ENCODE assay signal across 18 cellular contexts in the genomic region with DNA sequence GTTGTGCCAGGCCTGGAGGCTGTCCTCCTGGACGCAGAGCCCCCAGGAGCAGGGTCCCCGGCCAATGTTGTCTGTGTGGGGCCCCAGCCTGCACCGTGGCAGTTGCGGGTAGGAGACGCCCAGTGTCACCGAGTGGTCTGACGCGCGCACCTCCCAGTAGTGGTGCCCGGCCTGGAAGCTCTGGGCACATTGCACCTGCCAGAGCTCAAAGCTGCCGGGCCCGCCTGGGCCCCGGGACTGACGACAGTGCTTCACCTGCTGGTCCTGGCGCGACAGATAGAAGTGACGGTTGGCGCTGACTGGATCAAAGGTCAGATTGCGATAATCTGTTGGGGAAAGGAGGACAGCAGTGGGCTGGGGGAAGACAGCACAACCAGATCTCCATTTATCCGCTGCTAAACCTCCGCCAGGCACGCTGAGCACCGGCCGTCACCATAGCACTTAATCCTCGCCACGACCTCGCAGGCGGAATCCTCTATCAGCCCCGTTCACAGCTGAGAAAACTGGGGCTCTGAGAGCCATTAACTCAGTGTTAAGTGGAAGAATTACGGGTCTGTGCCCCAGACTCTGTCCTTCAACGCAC.
"Had no signal": no experiment of that assay in that cellular context is flagged by ENCODE, and none has a peak within 500 bp of the region (broad histone marks: within the 10 kb centered on the region; RNA-seq: fewer than 3 reads in every experiment).

No MANE protein-coding gene starts in this region.

- H3K4me1 ChIP-seq: foreskin keratinocyte had no signal

- DNase-seq: activated CD4-positive, alpha-beta memory T cell treated with anti-CD3 and anti-CD28 coated beads for 36 hours; activated CD4-positive, alpha-beta T cell treated with anti-CD3 and anti-CD28 coated beads for 48 hours; activated gamma-delta T cell; activated naive CD4-positive, alpha-beta T cell treated with anti-CD3 and anti-CD28 coated beads, Interleukin-2, amount 50 U/mL, for 16 hours; activated naive CD8-positive, alpha-beta T cell treated with anti-CD3 and anti-CD28 coated beads, Interleukin-2, amount 50 U/mL, for 24 hours; effector memory CD4-positive, alpha-beta T cell; foreskin keratinocyte; kidney glomerular epithelial cell; left ventricle myocardium superior; stimulated activated CD4-positive, alpha-beta T cell treated with anti-CD3 and anti-CD28 coated beads, Interleukin-4, amount 100 ng/mL, for 1 hour; stimulated activated naive CD8-positive, alpha-beta T cell treated with anti-CD3 and anti-CD28 coated beads, Interleukin-15, Interleukin-2, amounts not matched to agents 100 U/mL and 50 U/mL, for 24 hours; T1000; transverse colon; uterus had no signal

- H3K9ac ChIP-seq: parathyroid adenoma had no signal

- H3K4me3 ChIP-seq: transverse colon, uterus had no signal

- H3K9me3 Mint-ChIP-seq: activated CD4-positive, alpha-beta memory T cell treated with anti-CD3 and anti-CD28 coated beads for 36 hours; activated naive CD8-positive, alpha-beta T cell treated with anti-CD3 and anti-CD28 coated beads, Interleukin-2, amount 50 U/mL, for 24 hours; dendritic cell treated with granulocyte-macrophage colony-stimulating factor and Interleukin-4, amounts not matched to agents 40 ng/mL and 50 ng/mL, for 4 days; natural killer cell treated with Interleukin-12 subunit alpha and Interleukin-12 subunit beta and Interleukin-15 and Interleukin-18, amount 100 ng/mL, for 72 hours; T-helper 1 cell treated with Interleukin-12 subunit alpha and Interleukin-12 subunit beta and Interleukin-4 antibody, amounts not matched to agents 30 μg/mL and 1 μg/mL, for 36 hours had no signal

- H3K27ac ChIP-seq: foreskin keratinocyte, parathyroid adenoma, transverse colon, uterus had no signal

- ATAC-seq: activated naive CD8-positive, alpha-beta T cell treated with anti-CD3 and anti-CD28 coated beads, Interleukin-2, amount 50 U/mL, for 24 hours; foreskin keratinocyte; left ventricle myocardium superior; stimulated activated naive CD8-positive, alpha-beta T cell treated with anti-CD3 and anti-CD28 coated beads, Interleukin-15, Interleukin-2, amounts not matched to agents 100 U/mL and 50 U/mL, for 24 hours had no signal

- H3K27ac Mint-ChIP-seq: activated naive CD8-positive, alpha-beta T cell treated with anti-CD3 and anti-CD28 coated beads, Interleukin-2, amount 50 U/mL, for 24 hours; dendritic cell treated with granulocyte-macrophage colony-stimulating factor and Interleukin-4, amounts not matched to agents 40 ng/mL and 50 ng/mL, for 4 days; natural killer cell treated with Interleukin-12 subunit alpha and Interleukin-12 subunit beta and Interleukin-15 and Interleukin-18, amount 100 ng/mL, for 72 hours; T-helper 1 cell treated with Interleukin-12 subunit alpha and Interleukin-12 subunit beta and Interleukin-4 antibody, amounts not matched to agents 30 μg/mL and 1 μg/mL, for 36 hours had no signal

- H3K27me3 ChIP-seq: foreskin keratinocyte, transverse colon, uterus had no signal

- H2AFZ ChIP-seq: parathyroid adenoma had no signal

- H3K36me3 ChIP-seq: transverse colon, uterus had no signal

- H3K36me3 Mint-ChIP-seq: activated CD4-positive, alpha-beta memory T cell treated with anti-CD3 and anti-CD28 coated beads for 36 hours; natural killer cell treated with Interleukin-12 subunit alpha and Interleukin-12 subunit beta and Interleukin-15 and Interleukin-18, amount 100 ng/mL, for 72 hours had no signal

- H3K4me3 Mint-ChIP-seq: activated CD4-positive, alpha-beta memory T cell treated with anti-CD3 and anti-CD28 coated beads for 36 hours; activated naive CD8-positive, alpha-beta T cell treated with anti-CD3 and anti-CD28 coated beads, Interleukin-2, amount 50 U/mL, for 24 hours; dendritic cell treated with granulocyte-macrophage colony-stimulating factor and Interleukin-4, amounts not matched to agents 40 ng/mL and 50 ng/mL, for 4 days; natural killer cell treated with Interleukin-12 subunit alpha and Interleukin-12 subunit beta and Interleukin-15 and Interleukin-18, amount 100 ng/mL, for 72 hours; T-helper 1 cell treated with Interleukin-12 subunit alpha and Interleukin-12 subunit beta and Interleukin-4 antibody, amounts not matched to agents 30 μg/mL and 1 μg/mL, for 36 hours had no signal

- H3K9me3 ChIP-seq: transverse colon, uterus had no signal
